19 cellular contexts compared by ENCODE assay signal in genomic region chr2:190812506-190813294, GRCh38.
DNase-seq lines count a peak whose midpoint lies in the region; ATAC-seq and TF ChIP-seq lines count a peak whose summit lies in the region.
"Had no signal": no experiment of that assay in that cellular context is flagged by ENCODE, and none has a peak within 500 bp of the region (broad histone marks: within the 10 kb centered on the region; RNA-seq: fewer than 3 reads in every experiment).

No MANE protein-coding gene starts in this region.

- no peaks in the 10 kb centered on the region for H3K9me3 ChIP-seq in left lung
- H3K9me3 ChIP-seq: uterus had no signal

- DNase-seq in AG08396 (ENCODE audit: low spot score) (peak; percentile 55), HuH-7.5 (ENCODE audit: low spot score) (peak; percentile 18), choroid plexus epithelial cell (ENCODE audit: low read depth) (peak; percentile 79), left lung (no peak), epidermal melanocyte (ENCODE audit: insufficient read length, low spot score) (no peak)
- no peak for DNase-seq in stimulated activated CD4-positive, alpha-beta T cell treated with anti-CD3 and anti-CD28 coated beads, Interleukin-2, amount 100 ng/mL, for 24 hours
- DNase-seq: activated CD4-positive, CD25-positive, alpha-beta regulatory T cell; activated CD8-positive, alpha-beta memory T cell treated with anti-CD3 and anti-CD28 coated beads for 24 hours; amygdala; CD8-positive, alpha-beta memory T cell; NCI-H187 treated with DMSO at 0.1 percent for 48 hours; NCI-H510A; retina; SHP77 treated with DMSO at 0.1 percent for 48 hours; T-helper 2 cell; uterus had no signal

- ATAC-seq in left lung (peak; percentile 21), GM18873 (IDR thresholded peaks at IDR 0.05; ENCODE audit: low FRiP score, unreplicated experiment) (no peak), GM19023 (IDR thresholded peaks at IDR 0.05; ENCODE audit: unreplicated experiment) (no peak)

- H3K4me3 ChIP-seq in choroid plexus epithelial cell (ENCODE audit: low read depth, low read length) (no peak overlapping the region), left lung (no peak overlapping the region)
- H3K4me3 ChIP-seq: A549, uterus had no signal

- H3K36me3 ChIP-seq in left lung = no peaks in the 10 kb centered on the region
- H3K36me3 ChIP-seq: uterus had no signal

- no peaks in the 10 kb centered on the region for H3K27me3 ChIP-seq in left lung
- H3K27me3 ChIP-seq: uterus had no signal

- H3K27ac ChIP-seq in left lung = peak overlapping the region in 1 of 2 donors; percentile 58
- H3K27ac ChIP-seq: uterus had no signal

- peaks cover 0 to 5% of the 10 kb centered on the region in 2 donors for H3K4me1 ChIP-seq in left lung
- H3K4me1 ChIP-seq: uterus had no signal

- intact Hi-C loops in left lung (cut with DNase I) = no loop called here

- TF ChIP-seq CTCF in choroid plexus epithelial cell (conservative IDR thresholded peaks at IDR 0.05; ENCODE audit: low read depth, low read length) = no peak
- TF ChIP-seq CTCF in left lung (IDR thresholded peaks at IDR 0.05) = no peak

Comparison
In these comparisons a context has a peak if more than half of its experiments do, and no peak if none do; other contexts are left out.
1. DNase-seq: peak in AG08396 (single experiment), HuH-7.5 (single experiment) and choroid plexus epithelial cell (single experiment); none in left lung (0 of 2), epidermal melanocyte (single experiment) and stimulated activated CD4-positive, alpha-beta T cell treated with anti-CD3 and anti-CD28 coated beads, Interleukin-2, amount 100 ng/mL, for 24 hours (0 of 2).